ENCODE assay signal across 8 cellular contexts in the genomic region with DNA sequence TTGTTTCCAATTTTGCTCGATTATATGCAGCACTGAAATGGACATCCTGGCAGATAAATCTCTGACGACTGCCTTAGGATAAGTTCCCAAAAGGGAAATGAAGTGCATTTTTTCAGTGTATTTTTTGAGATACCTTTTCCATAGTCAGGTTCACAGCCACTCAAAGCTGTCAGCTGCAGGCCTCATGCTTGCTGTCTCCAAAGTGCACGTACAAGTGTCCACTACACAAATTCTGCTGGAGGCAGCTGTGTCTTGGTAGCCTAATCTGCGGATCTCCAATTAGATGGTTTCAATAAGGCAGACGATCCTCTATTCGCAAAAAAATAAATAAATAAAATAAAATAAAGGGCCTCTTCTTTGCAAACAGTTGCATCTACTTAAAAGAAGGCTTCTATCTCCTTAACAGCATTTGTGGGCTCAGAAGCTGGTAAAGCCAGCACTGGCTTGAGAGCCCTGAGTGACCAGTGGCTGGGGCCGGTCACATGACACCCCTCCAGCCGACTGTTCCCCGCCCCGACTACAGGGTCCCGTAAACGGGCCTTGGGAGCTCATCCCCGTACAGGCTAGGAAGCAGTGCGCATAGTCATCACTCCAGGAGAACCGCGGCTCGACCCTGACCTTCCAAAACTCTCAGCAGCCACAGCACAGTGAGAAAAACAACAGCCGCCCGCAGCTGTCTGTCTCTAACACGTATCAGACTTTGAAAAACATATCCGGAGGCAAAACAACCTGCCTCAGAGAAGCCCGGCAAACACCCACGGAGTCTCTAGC. TPM values are rescaled to one million over a fixed set of nuclear protein-coding genes. Genes with fewer than 3 reads are reported as not detected.
DNase-seq lines count a peak whose midpoint lies in the region; TF ChIP-seq lines count a peak whose summit lies in the region.

No MANE protein-coding gene starts in this region.

- peaks cover 17 to 48% of the 10 kb centered on the region in 2 donors for H3K4me1 Mint-ChIP-seq in immature natural killer cell

- TF ChIP-seq POLR2A in erythroblast (IDR thresholded peaks at IDR 0.05; ENCODE audit: low read length) = no peak

- H3K27ac ChIP-seq in brain microvascular endothelial cell = no peak overlapping the region

- no peaks in the 10 kb centered on the region for H3K9me3 Mint-ChIP-seq in immature natural killer cell

- no peaks in the 10 kb centered on the region for H3K36me3 ChIP-seq in brain microvascular endothelial cell (replicated peaks)

- H3K36me3 Mint-ChIP-seq in immature natural killer cell = peaks cover 0 to 9% (median 9%) of the 10 kb centered on the region in 3 donors

- peaks cover 11% of the 10 kb centered on the region for H3K27me3 ChIP-seq in brain microvascular endothelial cell (replicated peaks)

- DNase-seq in ELF-1 (ENCODE audit: low read depth, low spot score) (peak; percentile 48), brain microvascular endothelial cell (peak; percentile 32), immature natural killer cell (peak; percentile 19 to 24 (median 20)), retina (peak; percentile 75), 8988T (no peak), NCI-H2196 (lab: John Stamatoyannopoulos, UW; ENCODE audit: unreplicated experiment) (no peak), erythroblast (lab: John Stamatoyannopoulos, UW) (no peak), NCI-H82 treated with DMSO at 0.1 percent for 48 hours (lab: John Stamatoyannopoulos, UW; ENCODE audit: unreplicated experiment) (no peak)

- peak overlapping the region; percentile 24 for H3K4me3 ChIP-seq in brain microvascular endothelial cell (ENCODE audit: low read depth, low read length)

- in situ Hi-C loops in brain microvascular endothelial cell (cut with HindIII; ENCODE audit: low pct_ligation_motif_present, low sequenced_read_pairs) = no loop called here

- peaks cover 3 to 12% (median 10%) of the 10 kb centered on the region in 3 donors for H3K27me3 Mint-ChIP-seq in immature natural killer cell (ENCODE audit: low read depth in 3 of 3)

- peak overlapping the region in 4 of 6 donors; percentile 24 to 77 (median 32) for H3K27ac Mint-ChIP-seq in immature natural killer cell

- no peak for TF ChIP-seq CTCF in brain microvascular endothelial cell (IDR thresholded peaks at IDR 0.05; ENCODE audit: low read depth, low read length, missing control alignments)

- peak overlapping the region; percentile 46 to 69 (median 53) for H3K4me3 Mint-ChIP-seq in immature natural killer cell

RNA-seq across cellular contexts. Expression of gene RPH3AL, which starts 18.8 kb away (rescaled TPM):
- polyA plus RNA-seq in immature natural killer cell = 10 to 100 TPM in 1 of 3 donors, 1 to 10 TPM in 2; 4.2 to 10.3 (median 4.5) TPM

Comparison
In these comparisons a context has a peak if more than half of its experiments do, and no peak if none do; other contexts are left out.
1. DNase-seq: peak in ELF-1 (single experiment), brain microvascular endothelial cell (single experiment), immature natural killer cell (3 of 3) and retina (single experiment); none in 8988T (single experiment), NCI-H2196 (single experiment), erythroblast (0 of 2) and NCI-H82 treated with DMSO at 0.1 percent for 48 hours (single experiment).